Comparison of ENCODE assay signal across 1 cellular context in genomic region chr13:36819064-36819810, GRCh38.
TF ChIP-seq lines count a peak whose summit lies in the region.

Gene RFXAP, plus strand, starts transcription at chr13:36819222. Its CDS starts 136 bp downstream, at chr13:36819358.

TF ChIP-seq in HepG2, 621 proteins besides CTCF, POLR2A, EP300 and RAD21 (continued from another document and continues in another):
- TF ChIP-seq PHF21A (CRISPR knock-in tag; IDR thresholded peaks at IDR 0.05) = 0 out of 2 replicates have a peak, but pooled peaks have one; percentile 23
- no peak for TF ChIP-seq ZNF451 (CRISPR knock-in tag; IDR thresholded peaks at IDR 0.05)
- peak; percentile 5 for TF ChIP-seq TEAD3 (CRISPR knock-in tag; optimal IDR thresholded peaks at IDR 0.05; ENCODE audit: borderline replicate concordance)
- TF ChIP-seq SOX6 (IDR thresholded peaks at IDR 0.05) = no peak
- TF ChIP-seq SOX6 (CRISPR knock-in tag; IDR thresholded peaks at IDR 0.05) = no peak
- TF ChIP-seq ZNF670 (CRISPR knock-in tag; IDR thresholded peaks at IDR 0.05; ENCODE audit: borderline replicate concordance) = no peak
- no peak for TF ChIP-seq SCMH1 (CRISPR knock-in tag; IDR thresholded peaks at IDR 0.05; ENCODE audit: borderline replicate concordance)
- no peak; the same call in 1 of the 2 replicates for TF ChIP-seq ZNF292 (CRISPR knock-in tag; IDR thresholded peaks at IDR 0.05; ENCODE audit: borderline replicate concordance, low read depth)
- no peak for TF ChIP-seq ZFAT (CRISPR knock-in tag; conservative IDR thresholded peaks at IDR 0.05)
- no peak for TF ChIP-seq HNF4A (CRISPR knock-in tag; IDR thresholded peaks at IDR 0.05)
- TF ChIP-seq AGO1 (IDR thresholded peaks at IDR 0.05; ENCODE audit: low read depth, low read length, poor library complexity, severe bottlenecking) = no peak
- TF ChIP-seq ZKSCAN8 (CRISPR knock-in tag; IDR thresholded peaks at IDR 0.05; ENCODE audit: borderline replicate concordance) = no peak
- no peak for TF ChIP-seq EED (CRISPR knock-in tag; IDR thresholded peaks at IDR 0.05)
- no peak for TF ChIP-seq TFE3 (CRISPR knock-in tag; IDR thresholded peaks at IDR 0.05)
- TF ChIP-seq KLF9 (CRISPR knock-in tag; IDR thresholded peaks at IDR 0.05; ENCODE audit: low read depth) = no peak
- no peak for TF ChIP-seq USF2 (IDR thresholded peaks at IDR 0.05; ENCODE audit: low read depth, low read length)
- TF ChIP-seq USF2 (CRISPR knock-in tag; IDR thresholded peaks at IDR 0.05; ENCODE audit: borderline replicate concordance) = no peak
- TF ChIP-seq SAFB2 (CRISPR knock-in tag; IDR thresholded peaks at IDR 0.05; ENCODE audit: borderline replicate concordance, low read depth) = peak; percentile 49; the same call in 1 of the 2 replicates
- peak; percentile 70; the same call in 1 of the 2 replicates for TF ChIP-seq YEATS4 (CRISPR knock-in tag; IDR thresholded peaks at IDR 0.05; ENCODE audit: borderline replicate concordance)
- TF ChIP-seq KLF11 (CRISPR knock-in tag; IDR thresholded peaks at IDR 0.05) = no peak
- TF ChIP-seq ZNF547 (CRISPR knock-in tag; IDR thresholded peaks at IDR 0.05) = no peak
- no peak for TF ChIP-seq MTF1 (CRISPR knock-in tag; IDR thresholded peaks at IDR 0.05)
- no peak; the same call in 1 of the 2 replicates for TF ChIP-seq MEIS2 (CRISPR knock-in tag; IDR thresholded peaks at IDR 0.05)
- TF ChIP-seq ZBTB7B (CRISPR knock-in tag; IDR thresholded peaks at IDR 0.05) = no peak
- TF ChIP-seq ZNF512 (CRISPR knock-in tag; IDR thresholded peaks at IDR 0.05) = no peak
- TF ChIP-seq TOPORS (CRISPR knock-in tag; IDR thresholded peaks at IDR 0.05) = no peak
- peak; percentile 32; the same call in 1 of the 2 replicates for TF ChIP-seq SALL1 (CRISPR knock-in tag; IDR thresholded peaks at IDR 0.05)
- TF ChIP-seq ZNF703 (CRISPR knock-in tag; IDR thresholded peaks at IDR 0.05; ENCODE audit: borderline replicate concordance) = no peak
- no peak for TF ChIP-seq PRDM10 (CRISPR knock-in tag; IDR thresholded peaks at IDR 0.05; ENCODE audit: low read depth)
- no peak for TF ChIP-seq HMGXB3 (CRISPR knock-in tag; IDR thresholded peaks at IDR 0.05; ENCODE audit: borderline replicate concordance)
- TF ChIP-seq RFXAP (CRISPR knock-in tag; IDR thresholded peaks at IDR 0.05; ENCODE audit: borderline replicate concordance) = no peak
- TF ChIP-seq KAT7 (CRISPR knock-in tag; IDR thresholded peaks at IDR 0.05; ENCODE audit: borderline replicate concordance) = no peak
- TF ChIP-seq NCOA2 (CRISPR knock-in tag; IDR thresholded peaks at IDR 0.05) = no peak
- no peak for TF ChIP-seq ZNF704 (CRISPR knock-in tag; IDR thresholded peaks at IDR 0.05; ENCODE audit: borderline replicate concordance)
- no peak for TF ChIP-seq ELF3 (CRISPR knock-in tag; IDR thresholded peaks at IDR 0.05)
- no peak for TF ChIP-seq PHF5A (CRISPR knock-in tag; IDR thresholded peaks at IDR 0.05; ENCODE audit: low read depth, unreplicated experiment)
- no peak for TF ChIP-seq TCF7 (IDR thresholded peaks at IDR 0.05; ENCODE audit: low read depth)
- no peak for TF ChIP-seq THAP7 (CRISPR knock-in tag; IDR thresholded peaks at IDR 0.05)
- TF ChIP-seq ZBTB10 (CRISPR knock-in tag; IDR thresholded peaks at IDR 0.05; ENCODE audit: borderline replicate concordance) = no peak
- no peak for TF ChIP-seq ZNF251 (CRISPR knock-in tag; IDR thresholded peaks at IDR 0.05)
- no peak for TF ChIP-seq ARID2 (CRISPR knock-in tag; IDR thresholded peaks at IDR 0.05; ENCODE audit: borderline replicate concordance)
- TF ChIP-seq HMG20B (CRISPR knock-in tag; conservative IDR thresholded peaks at IDR 0.05) = no peak
- no peak for TF ChIP-seq ARNTL (CRISPR knock-in tag; IDR thresholded peaks at IDR 0.05)
- no peak for TF ChIP-seq ZNF691 (CRISPR knock-in tag; IDR thresholded peaks at IDR 0.05; ENCODE audit: borderline replicate concordance, low read depth)
- peak; percentile 70 for TF ChIP-seq TAF15 (IDR thresholded peaks at IDR 0.05; ENCODE audit: low read depth, low read length, poor library complexity, severe bottlenecking)
- TF ChIP-seq ZNF557 (CRISPR knock-in tag; IDR thresholded peaks at IDR 0.05) = no peak
- peak; percentile 66; the same call in 1 of the 2 replicates for TF ChIP-seq ZNF841 (CRISPR knock-in tag; IDR thresholded peaks at IDR 0.05; ENCODE audit: borderline replicate concordance)
- TF ChIP-seq JDP2 (CRISPR knock-in tag; IDR thresholded peaks at IDR 0.05; ENCODE audit: borderline replicate concordance) = no peak
